In the genomic region with DNA sequence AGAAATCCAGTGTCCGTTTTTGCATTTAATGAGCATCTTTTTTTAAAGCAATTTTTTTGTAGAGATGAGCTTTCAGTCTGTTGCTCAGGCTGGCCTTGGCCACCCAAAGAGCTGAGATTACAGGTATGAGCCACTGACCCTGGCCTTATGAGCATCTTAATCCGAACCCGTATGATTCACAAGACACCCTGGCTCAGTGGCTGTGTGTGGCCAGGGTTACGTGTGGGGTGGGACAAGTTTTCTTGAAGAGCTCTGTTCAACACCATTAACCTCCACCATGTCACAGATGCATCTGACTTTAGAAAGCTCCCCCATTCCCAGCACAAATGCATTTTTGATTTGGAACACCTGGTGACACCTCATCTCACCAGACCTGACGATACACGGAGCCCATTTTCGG, we compare ENCODE assay signal across 23 cellular contexts.
"Had no signal": no experiment of that assay in that cellular context is flagged by ENCODE, and none has a peak within 500 bp of the region (broad histone marks: within the 10 kb centered on the region; RNA-seq: fewer than 3 reads in every experiment).

No MANE protein-coding gene starts in this region.

- H3K4me1 Mint-ChIP-seq: immature natural killer cell, natural killer cell had no signal

- H3K36me3 Mint-ChIP-seq: immature natural killer cell; natural killer cell; stimulated activated naive B cell treated with anti-CD40 and anti-IgM and Interleukin-4, amounts not matched to agents 10 μg/mL and 1 μg/mL and 100 μg/mL, for 72 hours had no signal

- H3K9me3 Mint-ChIP-seq: immature natural killer cell; natural killer cell; stimulated activated naive B cell treated with anti-CD40 and anti-IgM and Interleukin-4, amounts not matched to agents 10 μg/mL and 1 μg/mL and 100 μg/mL, for 72 hours; stimulated activated naive CD8-positive, alpha-beta T cell treated with anti-CD3 and anti-CD28 coated beads, Interleukin-15, Interleukin-2, amounts not matched to agents 100 ng/mL and 50 ng/mL, for 24 hours had no signal

- H3K4me3 Mint-ChIP-seq: immature natural killer cell; natural killer cell; stimulated activated naive B cell treated with anti-CD40 and anti-IgM and Interleukin-4, amounts not matched to agents 10 μg/mL and 1 μg/mL and 100 μg/mL, for 72 hours; stimulated activated naive CD8-positive, alpha-beta T cell treated with anti-CD3 and anti-CD28 coated beads, Interleukin-15, Interleukin-2, amounts not matched to agents 100 ng/mL and 50 ng/mL, for 24 hours had no signal

- H3K27ac ChIP-seq: colonic mucosa, esophagus squamous epithelium, heart right ventricle, lower lobe of right lung, neutrophil, parathyroid adenoma, prostate gland, right atrium auricular region, sigmoid colon, thoracic aorta, tibial nerve, upper lobe of left lung had no signal

- H2AFZ ChIP-seq: parathyroid adenoma had no signal

- H3K27ac Mint-ChIP-seq: immature natural killer cell; natural killer cell; stimulated activated naive B cell treated with anti-CD40 and anti-IgM and Interleukin-4, amounts not matched to agents 10 μg/mL and 1 μg/mL and 100 μg/mL, for 72 hours; stimulated activated naive CD8-positive, alpha-beta T cell treated with anti-CD3 and anti-CD28 coated beads, Interleukin-15, Interleukin-2, amounts not matched to agents 100 ng/mL and 50 ng/mL, for 24 hours had no signal

- H3K79me2 ChIP-seq: parathyroid adenoma had no signal

- H3K9ac ChIP-seq: parathyroid adenoma had no signal

- ATAC-seq: heart right ventricle; left colon; left ventricle myocardium superior; lower lobe of right lung; natural killer cell; stimulated activated naive B cell treated with anti-CD40 and anti-IgM and Interleukin-4, amounts not matched to agents 10 μg/mL and 1 μg/mL and 100 μg/mL, for 72 hours had no signal

- H3K36me3 ChIP-seq: colonic mucosa, esophagus squamous epithelium, heart right ventricle, lower lobe of right lung, neutrophil, prostate gland, right atrium auricular region, sigmoid colon, thoracic aorta, tibial nerve, upper lobe of left lung had no signal

- H3K9me3 ChIP-seq: colonic mucosa, esophagus squamous epithelium, heart right ventricle, lower lobe of right lung, neutrophil, prostate gland, right atrium auricular region, sigmoid colon, thoracic aorta, tibial nerve, upper lobe of left lung had no signal

- H3K4me1 ChIP-seq: colonic mucosa, esophagus squamous epithelium, lower lobe of right lung, parathyroid adenoma, prostate gland, right atrium auricular region, upper lobe of left lung had no signal

- H3K4me3 ChIP-seq: colonic mucosa, esophagus squamous epithelium, heart right ventricle, lower lobe of right lung, prostate gland, right atrium auricular region, sigmoid colon, thoracic aorta, tibial nerve, upper lobe of left lung had no signal

- H3K27me3 ChIP-seq: colonic mucosa, esophagus squamous epithelium, heart right ventricle, right atrium auricular region, sigmoid colon, tibial nerve, upper lobe of left lung had no signal

- DNase-seq: colonic mucosa; effector memory CD4-positive, alpha-beta T cell; erythroblast; esophagus squamous epithelium; glutamatergic neuron; heart right ventricle; hippocampal formation; immature natural killer cell; kidney glomerular epithelial cell; left colon; left ventricle myocardium superior; lower lobe of right lung; natural killer cell; sigmoid colon; stimulated activated naive B cell treated with anti-CD40 and anti-IgM and Interleukin-4, amounts not matched to agents 10 μg/mL and 1 μg/mL and 100 μg/mL, for 72 hours; upper lobe of left lung had no signal
